Comparison of ENCODE assay signal across 9 cellular contexts in genomic region chr4:105710012-105710600, GRCh38. TPM values are rescaled to one million over a fixed set of nuclear protein-coding genes. Genes with fewer than 3 reads are reported as not detected.
DNase-seq lines count a peak whose midpoint lies in the region; ATAC-seq and TF ChIP-seq lines count a peak whose summit lies in the region.
"Had no signal": no experiment of that assay in that cellular context is flagged by ENCODE, and none has a peak within 500 bp of the region (broad histone marks: within the 10 kb centered on the region; RNA-seq: fewer than 3 reads in every experiment).

No MANE protein-coding gene starts in this region.

- dilution Hi-C loops in mammary epithelial cell (cut with HindIII; ENCODE audit: low sequenced_read_pairs) = no loop called here

- CTCF ChIA-PET in mammary epithelial cell (lab: Charles Lee; ENCODE audit: low non-redundant PET) = interaction anchor here (0.6 kb wide), 1 partner anchor 7 kb away, joined by 3 read pairs; no protein-coding TSS in a partner anchor

- H3F3A ChIP-seq in MM.1S (ENCODE audit: insufficient read depth, low read length) = peaks cover 14% of the 10 kb centered on the region
- peaks cover 14% of the 10 kb centered on the region for H3F3A ChIP-seq in neural progenitor cell (ENCODE audit: low read depth)

- peak; percentile 35 for DNase-seq in NCI-H748 (lab: John Stamatoyannopoulos, UW; ENCODE audit: unreplicated experiment)
- DNase-seq in NCI-H748 treated with DMSO at 0.1 percent for 48 hours (lab: John Stamatoyannopoulos, UW) = no peak
- no peak for DNase-seq in MM.1S
- no peak for DNase-seq in mammary epithelial cell
- DNase-seq in neural progenitor cell (ENCODE audit: low spot score) = no peak
- DNase-seq in middle frontal gyrus (ENCODE audit: extremely low spot score, low spot score) = no peak
- DNase-seq in Right ventricle myocardium inferior (ENCODE audit: missing footprints) = no peak
- DNase-seq: occipital lobe had no signal

- H4K20me1 ChIP-seq in MM.1S (ENCODE audit: insufficient read depth, low read length) (no peaks in the 10 kb centered on the region), mammary epithelial cell (ENCODE audit: insufficient read depth, low read length) (no peaks in the 10 kb centered on the region), neural progenitor cell (ENCODE audit: low read depth) (peaks cover 4% of the 10 kb centered on the region)

- H3K9ac ChIP-seq in MM.1S (ENCODE audit: low read length) = no peak overlapping the region; the same call in 1 of the 2 replicates
- H3K9ac ChIP-seq in mammary epithelial cell (ENCODE audit: insufficient read depth, low read length) = peak overlapping the region; percentile 84
- no peak overlapping the region for H3K9ac ChIP-seq in neural progenitor cell

- no peak overlapping the region for H3K27ac ChIP-seq in MM.1S (ENCODE audit: low read length)
- H3K27ac ChIP-seq in mammary epithelial cell (ENCODE audit: insufficient read depth, low read depth, low read length) = peak overlapping the region; percentile 82
- no peak overlapping the region for H3K27ac ChIP-seq in neural progenitor cell

- TF ChIP-seq CTCF in MM.1S (IDR thresholded peaks at IDR 0.05; ENCODE audit: low read length) (no peak), mammary epithelial cell (conservative IDR thresholded peaks at IDR 0.05 in 1 of 2, IDR thresholded peaks at IDR 0.05 in 1 of 2; ENCODE audit: extremely low read depth in 1 of 2, insufficient read depth in 1 of 2, low read depth in 1 of 2, low read length in 2 of 2) (no peak), neural progenitor cell (IDR thresholded peaks at IDR 0.05) (no peak)

- H3K4me3 Mint-ChIP-seq in neural progenitor cell = peak overlapping the region; percentile 94

- H3K9me2 ChIP-seq in MM.1S (replicated peaks; ENCODE audit: insufficient read depth, low read length) = no peaks in the 10 kb centered on the region

- H3K27me3 ChIP-seq in MM.1S (replicated peaks; ENCODE audit: insufficient read depth, low read length) = no peaks in the 10 kb centered on the region
- no peaks in the 10 kb centered on the region for H3K27me3 ChIP-seq in mammary epithelial cell (ENCODE audit: insufficient read depth, low read length)
- no peaks in the 10 kb centered on the region for H3K27me3 ChIP-seq in neural progenitor cell

- no peak overlapping the region for H3K27ac Mint-ChIP-seq in neural progenitor cell

- H3K79me2 ChIP-seq in MM.1S (ENCODE audit: low read length) (peaks cover 74% of the 10 kb centered on the region), mammary epithelial cell (ENCODE audit: insufficient read depth, low read length) (peaks cover 82% of the 10 kb centered on the region), neural progenitor cell (ENCODE audit: low read depth) (peaks cover 88% of the 10 kb centered on the region)

- intact Hi-C loops in mammary epithelial cell (cut with micrococcal nuclease) (no loop called here), Right ventricle myocardium inferior (cut with DNase I) (no loop called here)

- in situ Hi-C loops in mammary epithelial cell (cut with MboI; ENCODE audit: low sequenced_read_pairs in 2 of 2) = no loop called here

- no peaks in the 10 kb centered on the region for H3K27me3 Mint-ChIP-seq in neural progenitor cell (ENCODE audit: insufficient read depth, low read depth)

- H3K4me1 Mint-ChIP-seq in neural progenitor cell = peaks cover 11% of the 10 kb centered on the region

- H2AFZ ChIP-seq in MM.1S (ENCODE audit: low read length) (no peak overlapping the region), mammary epithelial cell (ENCODE audit: low read depth, low read length) (no peak overlapping the region), neural progenitor cell (replicated peaks) (no peak overlapping the region)

- H3K36me3 Mint-ChIP-seq in neural progenitor cell = peaks cover 6% of the 10 kb centered on the region

- H3K9me3 ChIP-seq in MM.1S (replicated peaks; ENCODE audit: insufficient read depth, low read length) (no peaks in the 10 kb centered on the region), mammary epithelial cell (replicated peaks; ENCODE audit: insufficient read depth, low read length) (no peaks in the 10 kb centered on the region), neural progenitor cell (ENCODE audit: low read depth) (no peaks in the 10 kb centered on the region)

- H3K4me2 ChIP-seq in MM.1S (ENCODE audit: low read depth, low read length) = peak overlapping the region; percentile 75; the same call in 1 of the 2 replicates
- peak overlapping the region; percentile 78 for H3K4me2 ChIP-seq in mammary epithelial cell (ENCODE audit: insufficient read depth, low read depth, low read length)
- peak overlapping the region; percentile 93 for H3K4me2 ChIP-seq in neural progenitor cell

- H3K4me1 ChIP-seq in MM.1S (ENCODE audit: low read length) (peaks cover 15% of the 10 kb centered on the region; the same call in 1 of the 2 replicates), mammary epithelial cell (ENCODE audit: insufficient read depth, low read length) (peaks cover 20% of the 10 kb centered on the region), neural progenitor cell (peaks cover 23% of the 10 kb centered on the region)

- no peaks in the 10 kb centered on the region for H3K36me3 ChIP-seq in MM.1S (replicated peaks; ENCODE audit: insufficient read depth, low read length)
- no peaks in the 10 kb centered on the region for H3K36me3 ChIP-seq in mammary epithelial cell (ENCODE audit: insufficient read depth, low read length)
- H3K36me3 ChIP-seq in neural progenitor cell = no peaks in the 10 kb centered on the region

- H3K9me3 Mint-ChIP-seq in neural progenitor cell = no peaks in the 10 kb centered on the region

- WGBS in mammary epithelial cell (ENCODE audit: low coverage, missing lambda C conversion rate) = 21% methylated on average over 12 of the region's 16 CpGs

- no TSS peak for BruUV-seq in mammary epithelial cell (replicated peaks; lab: Mats Ljungman, UMichigan)

- H3K4me3 ChIP-seq in MM.1S (ENCODE audit: low read length) (peak overlapping the region; percentile 85; the same call in 1 of the 2 replicates), mammary epithelial cell (replicated peaks in 1 of 3; ENCODE audit: insufficient read depth in 1 of 3, low read depth in 2 of 3, low read length in 3 of 3) (peak overlapping the region; percentile 21 to 77 (median 75)), neural progenitor cell (peak overlapping the region; percentile 78)

- ATAC-seq in GM18511 (IDR thresholded peaks at IDR 0.05; ENCODE audit: unreplicated experiment) = no peak
- ATAC-seq in Right ventricle myocardium inferior = no peak

RNA-seq across cellular contexts. Expression of gene GSTCD, which starts 1.5 kb away (rescaled TPM):
- total RNA-seq in mammary epithelial cell (10 to 100 TPM; 20.3 to 22.5 TPM), neural progenitor cell (ENCODE audit: low replicate concordance) (63.1 and 65.3 TPM in 2 replicates), Right ventricle myocardium inferior (3.8 TPM)
- polyA plus RNA-seq in mammary epithelial cell = 11.8 TPM
- 8.7 TPM for polyA minus RNA-seq in mammary epithelial cell

RNA-seq across cellular contexts. Expression of gene INTS12, which starts 1.6 kb away (rescaled TPM):
- 10 to 100 TPM; 22.2 to 29.8 TPM for total RNA-seq in mammary epithelial cell
- 26.1 TPM for polyA plus RNA-seq in mammary epithelial cell
- 53.0 TPM for polyA minus RNA-seq in mammary epithelial cell
- 17.2 and 18.8 TPM in 2 replicates for total RNA-seq in neural progenitor cell (ENCODE audit: low replicate concordance)
- total RNA-seq in Right ventricle myocardium inferior = 20.9 TPM
